ENCODE assay signal across 1 cellular context in the genomic region with DNA sequence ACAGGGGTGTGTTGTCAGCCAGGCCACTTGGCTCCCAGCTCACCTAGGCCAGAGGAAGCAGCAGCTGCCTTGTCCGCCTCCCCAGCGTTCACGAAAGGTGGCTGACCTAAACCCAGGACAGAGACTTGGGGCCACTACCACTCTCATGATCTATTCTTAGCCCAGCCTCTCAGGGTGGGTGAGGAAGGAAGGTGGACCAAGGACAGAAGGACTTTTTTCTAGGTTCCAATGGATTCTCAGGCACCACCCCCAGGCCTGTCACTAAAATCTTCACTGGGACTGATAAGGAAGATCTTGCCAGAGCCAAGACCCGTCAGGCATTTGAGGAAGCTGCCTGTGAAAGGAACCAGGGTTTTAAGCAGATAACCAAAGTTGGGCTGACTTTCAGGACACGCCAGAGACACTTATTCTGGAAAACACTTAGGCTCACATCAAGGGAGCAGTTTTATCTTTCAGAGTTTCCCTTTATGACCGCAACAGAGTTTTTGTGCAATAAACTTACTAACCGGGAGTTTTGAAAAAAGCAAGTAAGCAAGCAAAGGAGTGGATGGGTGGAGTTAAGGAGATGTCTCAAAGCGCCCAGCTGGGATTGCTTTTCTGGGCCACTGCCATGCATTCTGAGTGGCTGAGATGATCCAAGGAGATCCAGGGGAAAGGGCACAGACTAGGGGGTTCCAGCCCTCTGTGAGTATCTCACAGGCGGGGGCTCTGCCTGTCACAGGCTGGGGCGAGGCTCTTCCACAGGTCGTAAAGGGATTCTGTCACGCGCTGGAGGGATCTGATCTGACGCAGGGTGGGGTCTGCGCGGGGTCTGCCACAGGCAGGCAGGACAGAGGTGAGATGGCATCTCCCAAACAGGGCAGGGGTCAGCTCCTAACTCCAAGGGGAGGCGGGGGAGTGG.
TF ChIP-seq lines count a peak whose summit lies in the region.

No MANE protein-coding gene starts in this region.

TF ChIP-seq in K562, 482 proteins besides CTCF, POLR2A, EP300 and RAD21 (continued from another document and continues in another):
- TF ChIP-seq, protein P1, sequence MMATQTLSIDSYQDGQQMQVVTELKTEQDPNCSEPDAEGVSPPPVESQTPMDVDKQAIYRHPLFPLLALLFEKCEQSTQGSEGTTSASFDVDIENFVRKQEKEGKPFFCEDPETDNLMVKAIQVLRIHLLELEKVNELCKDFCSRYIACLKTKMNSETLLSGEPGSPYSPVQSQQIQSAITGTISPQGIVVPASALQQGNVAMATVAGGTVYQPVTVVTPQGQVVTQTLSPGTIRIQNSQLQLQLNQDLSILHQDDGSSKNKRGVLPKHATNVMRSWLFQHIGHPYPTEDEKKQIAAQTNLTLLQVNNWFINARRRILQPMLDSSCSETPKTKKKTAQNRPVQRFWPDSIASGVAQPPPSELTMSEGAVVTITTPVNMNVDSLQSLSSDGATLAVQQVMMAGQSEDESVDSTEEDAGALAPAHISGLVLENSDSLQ (IDR thresholded peaks at IDR 0.05), result peak; percentile 86
- TF ChIP-seq GATAD2A (IDR thresholded peaks at IDR 0.05), result no peak
- TF ChIP-seq, protein P2, sequence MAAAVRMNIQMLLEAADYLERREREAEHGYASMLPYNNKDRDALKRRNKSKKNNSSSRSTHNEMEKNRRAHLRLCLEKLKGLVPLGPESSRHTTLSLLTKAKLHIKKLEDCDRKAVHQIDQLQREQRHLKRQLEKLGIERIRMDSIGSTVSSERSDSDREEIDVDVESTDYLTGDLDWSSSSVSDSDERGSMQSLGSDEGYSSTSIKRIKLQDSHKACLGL (CRISPR knock-in tag; IDR thresholded peaks at IDR 0.05; ENCODE audit: borderline replicate concordance, poor library complexity, severe bottlenecking), result no peak
- TF ChIP-seq, protein P3, sequence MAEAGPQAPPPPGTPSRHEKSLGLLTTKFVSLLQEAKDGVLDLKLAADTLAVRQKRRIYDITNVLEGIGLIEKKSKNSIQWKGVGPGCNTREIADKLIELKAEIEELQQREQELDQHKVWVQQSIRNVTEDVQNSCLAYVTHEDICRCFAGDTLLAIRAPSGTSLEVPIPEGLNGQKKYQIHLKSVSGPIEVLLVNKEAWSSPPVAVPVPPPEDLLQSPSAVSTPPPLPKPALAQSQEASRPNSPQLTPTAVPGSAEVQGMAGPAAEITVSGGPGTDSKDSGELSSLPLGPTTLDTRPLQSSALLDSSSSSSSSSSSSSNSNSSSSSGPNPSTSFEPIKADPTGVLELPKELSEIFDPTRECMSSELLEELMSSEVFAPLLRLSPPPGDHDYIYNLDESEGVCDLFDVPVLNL (CRISPR knock-in tag; IDR thresholded peaks at IDR 0.05; ENCODE audit: low read depth), result 0 out of 2 replicates have a peak, but pooled peaks have one; percentile 1
- TF ChIP-seq JUNB (CRISPR knock-in tag; conservative IDR thresholded peaks at IDR 0.05), result no peak
- TF ChIP-seq RUNX1 (IDR thresholded peaks at IDR 0.05; ENCODE audit: low read depth), result no peak
- TF ChIP-seq, protein P4, sequence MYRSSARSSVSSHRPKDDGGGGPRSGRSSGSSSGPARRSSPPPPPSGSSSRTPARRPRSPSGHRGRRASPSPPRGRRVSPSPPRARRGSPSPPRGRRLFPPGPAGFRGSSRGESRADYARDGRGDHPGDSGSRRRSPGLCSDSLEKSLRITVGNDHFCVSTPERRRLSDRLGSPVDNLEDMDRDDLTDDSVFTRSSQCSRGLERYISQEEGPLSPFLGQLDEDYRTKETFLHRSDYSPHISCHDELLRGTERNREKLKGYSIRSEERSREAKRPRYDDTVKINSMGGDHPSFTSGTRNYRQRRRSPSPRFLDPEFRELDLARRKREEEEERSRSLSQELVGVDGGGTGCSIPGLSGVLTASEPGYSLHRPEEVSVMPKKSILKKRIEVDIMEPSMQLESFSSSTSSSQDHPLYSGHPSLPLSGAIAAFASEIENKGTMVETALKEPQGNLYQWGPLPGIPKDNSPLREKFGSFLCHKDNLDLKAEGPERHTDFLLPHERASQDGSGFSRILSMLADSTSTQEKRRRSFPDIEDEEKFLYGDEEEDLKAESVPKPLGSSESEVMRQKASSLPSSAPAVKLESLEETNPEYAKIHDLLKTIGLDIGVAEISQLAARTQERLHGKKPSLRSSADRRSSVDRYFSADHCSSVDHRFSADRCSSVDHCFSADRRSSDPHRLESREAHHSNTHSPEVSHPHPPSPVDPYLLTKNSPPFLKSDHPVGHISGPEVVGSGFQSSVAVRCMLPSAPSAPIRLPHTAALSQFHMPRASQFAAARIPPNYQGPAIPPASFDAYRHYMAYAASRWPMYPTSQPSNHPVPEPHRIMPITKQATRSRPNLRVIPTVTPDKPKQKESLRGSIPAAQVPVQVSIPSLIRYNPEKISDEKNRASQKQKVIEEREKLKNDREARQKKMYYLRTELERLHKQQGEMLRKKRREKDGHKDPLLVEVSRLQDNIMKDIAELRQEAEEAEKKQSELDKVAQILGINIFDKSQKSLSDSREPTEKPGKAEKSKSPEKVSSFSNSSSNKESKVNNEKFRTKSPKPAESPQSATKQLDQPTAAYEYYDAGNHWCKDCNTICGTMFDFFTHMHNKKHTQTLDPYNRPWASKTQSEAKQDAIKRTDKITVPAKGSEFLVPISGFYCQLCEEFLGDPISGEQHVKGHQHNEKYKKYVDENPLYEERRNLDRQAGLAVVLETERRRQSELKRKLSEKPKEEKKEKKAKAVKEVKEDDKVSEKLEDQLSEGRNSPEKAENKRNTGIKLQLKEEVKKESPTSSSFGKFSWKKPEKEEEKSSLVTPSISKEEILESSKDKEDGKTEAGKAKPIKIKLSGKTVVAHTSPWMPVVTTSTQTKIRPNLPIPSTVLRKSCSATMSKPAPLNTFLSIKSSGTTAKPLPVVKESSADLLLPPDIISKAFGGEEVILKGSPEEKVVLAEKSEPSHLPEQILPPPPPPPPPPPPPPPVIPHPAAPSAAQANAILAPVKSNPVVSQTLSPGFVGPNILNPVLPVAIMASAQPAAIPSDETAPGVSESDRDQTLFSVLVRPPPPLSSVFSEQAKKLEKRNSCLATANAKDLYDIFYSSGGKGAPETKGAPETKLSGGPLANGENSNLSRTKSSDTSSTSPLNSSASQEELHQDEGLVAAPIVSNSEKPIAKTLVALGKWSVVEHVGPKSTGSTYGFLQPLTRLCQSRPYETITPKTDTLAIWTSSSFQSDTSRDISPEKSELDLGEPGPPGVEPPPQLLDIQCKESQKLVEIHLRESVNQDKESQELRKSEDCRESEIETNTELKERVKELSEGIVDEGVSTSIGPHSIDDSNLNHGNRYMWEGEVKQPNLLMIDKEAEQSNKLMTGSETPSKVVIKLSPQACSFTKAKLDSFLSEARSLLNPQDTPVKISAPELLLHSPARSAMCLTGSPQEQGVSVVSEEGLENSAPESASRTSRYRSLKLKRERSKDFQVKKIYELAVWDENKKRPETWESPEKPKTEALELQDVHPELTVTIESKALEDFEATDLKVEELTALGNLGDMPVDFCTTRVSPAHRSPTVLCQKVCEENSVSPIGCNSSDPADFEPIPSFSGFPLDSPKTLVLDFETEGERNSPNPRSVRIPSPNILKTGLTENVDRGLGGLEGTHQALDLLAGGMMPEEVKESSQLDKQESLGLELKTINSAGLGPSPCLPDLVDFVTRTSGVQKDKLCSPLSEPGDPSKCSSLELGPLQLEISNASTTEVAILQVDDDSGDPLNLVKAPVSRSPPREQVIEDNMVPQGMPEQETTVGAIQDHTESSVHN (IDR thresholded peaks at IDR 0.05; ENCODE audit: borderline replicate concordance in 1 of 2, low read depth in 1 of 2), result no peak
- no peak for TF ChIP-seq JUND (IDR thresholded peaks at IDR 0.05; ENCODE audit: borderline replicate concordance, low read depth, low read length)
- no peak for TF ChIP-seq JUND (tag; IDR thresholded peaks at IDR 0.05; ENCODE audit: borderline replicate concordance, low read depth, low read length)
- TF ChIP-seq BCOR (IDR thresholded peaks at IDR 0.05), result no peak
- TF ChIP-seq DPF2 (IDR thresholded peaks at IDR 0.05), result 0 out of 2 replicates have a peak, but pooled peaks have one; percentile 26
- TF ChIP-seq, protein P5, sequence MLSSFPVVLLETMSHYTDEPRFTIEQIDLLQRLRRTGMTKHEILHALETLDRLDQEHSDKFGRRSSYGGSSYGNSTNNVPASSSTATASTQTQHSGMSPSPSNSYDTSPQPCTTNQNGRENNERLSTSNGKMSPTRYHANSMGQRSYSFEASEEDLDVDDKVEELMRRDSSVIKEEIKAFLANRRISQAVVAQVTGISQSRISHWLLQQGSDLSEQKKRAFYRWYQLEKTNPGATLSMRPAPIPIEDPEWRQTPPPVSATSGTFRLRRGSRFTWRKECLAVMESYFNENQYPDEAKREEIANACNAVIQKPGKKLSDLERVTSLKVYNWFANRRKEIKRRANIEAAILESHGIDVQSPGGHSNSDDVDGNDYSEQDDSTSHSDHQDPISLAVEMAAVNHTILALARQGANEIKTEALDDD (IDR thresholded peaks at IDR 0.05), result peak; percentile 63; the same call in 1 of the 2 replicates
- TF ChIP-seq, protein P6, sequence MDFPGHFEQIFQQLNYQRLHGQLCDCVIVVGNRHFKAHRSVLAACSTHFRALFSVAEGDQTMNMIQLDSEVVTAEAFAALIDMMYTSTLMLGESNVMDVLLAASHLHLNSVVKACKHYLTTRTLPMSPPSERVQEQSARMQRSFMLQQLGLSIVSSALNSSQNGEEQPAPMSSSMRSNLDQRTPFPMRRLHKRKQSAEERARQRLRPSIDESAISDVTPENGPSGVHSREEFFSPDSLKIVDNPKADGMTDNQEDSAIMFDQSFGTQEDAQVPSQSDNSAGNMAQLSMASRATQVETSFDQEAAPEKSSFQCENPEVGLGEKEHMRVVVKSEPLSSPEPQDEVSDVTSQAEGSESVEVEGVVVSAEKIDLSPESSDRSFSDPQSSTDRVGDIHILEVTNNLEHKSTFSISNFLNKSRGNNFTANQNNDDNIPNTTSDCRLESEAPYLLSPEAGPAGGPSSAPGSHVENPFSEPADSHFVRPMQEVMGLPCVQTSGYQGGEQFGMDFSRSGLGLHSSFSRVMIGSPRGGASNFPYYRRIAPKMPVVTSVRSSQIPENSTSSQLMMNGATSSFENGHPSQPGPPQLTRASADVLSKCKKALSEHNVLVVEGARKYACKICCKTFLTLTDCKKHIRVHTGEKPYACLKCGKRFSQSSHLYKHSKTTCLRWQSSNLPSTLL (IDR thresholded peaks at IDR 0.05), result no peak
- no peak for TF ChIP-seq HDGF (IDR thresholded peaks at IDR 0.05)
- TF ChIP-seq IFI16 (CRISPR knock-in tag; IDR thresholded peaks at IDR 0.05), result no peak
- TF ChIP-seq L3MBTL2 (IDR thresholded peaks at IDR 0.05), result no peak
- no peak for TF ChIP-seq ETV6 (IDR thresholded peaks at IDR 0.05; ENCODE audit: borderline replicate concordance in 1 of 2, low read depth in 2 of 2, low read length in 1 of 2)
- TF ChIP-seq ETV6 (CRISPR knock-in tag; IDR thresholded peaks at IDR 0.05; ENCODE audit: borderline replicate concordance), result no peak
- no peak for TF ChIP-seq XRCC3 (IDR thresholded peaks at IDR 0.05)
- peak; percentile 53; the same call in 1 of the 2 replicates for TF ChIP-seq CEBPB (tag; IDR thresholded peaks at IDR 0.05)
- TF ChIP-seq TSC22D4 (tag; IDR thresholded peaks at IDR 0.05), result no peak
- TF ChIP-seq RBM34 (IDR thresholded peaks at IDR 0.05; ENCODE audit: borderline replicate concordance, insufficient read depth, low read length), result no peak
- no peak for TF ChIP-seq NFRKB (IDR thresholded peaks at IDR 0.05; ENCODE audit: low read depth)
- no peak for TF ChIP-seq NR2F6 (CRISPR knock-in tag; IDR thresholded peaks at IDR 0.05)
- no peak for TF ChIP-seq ZNF77 (CRISPR knock-in tag; IDR thresholded peaks at IDR 0.05)
- TF ChIP-seq, protein P7, sequence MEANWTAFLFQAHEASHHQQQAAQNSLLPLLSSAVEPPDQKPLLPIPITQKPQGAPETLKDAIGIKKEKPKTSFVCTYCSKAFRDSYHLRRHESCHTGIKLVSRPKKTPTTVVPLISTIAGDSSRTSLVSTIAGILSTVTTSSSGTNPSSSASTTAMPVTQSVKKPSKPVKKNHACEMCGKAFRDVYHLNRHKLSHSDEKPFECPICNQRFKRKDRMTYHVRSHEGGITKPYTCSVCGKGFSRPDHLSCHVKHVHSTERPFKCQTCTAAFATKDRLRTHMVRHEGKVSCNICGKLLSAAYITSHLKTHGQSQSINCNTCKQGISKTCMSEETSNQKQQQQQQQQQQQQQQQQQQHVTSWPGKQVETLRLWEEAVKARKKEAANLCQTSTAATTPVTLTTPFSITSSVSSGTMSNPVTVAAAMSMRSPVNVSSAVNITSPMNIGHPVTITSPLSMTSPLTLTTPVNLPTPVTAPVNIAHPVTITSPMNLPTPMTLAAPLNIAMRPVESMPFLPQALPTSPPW (CRISPR knock-in tag; IDR thresholded peaks at IDR 0.05), result no peak
- no peak for TF ChIP-seq CEBPG (CRISPR knock-in tag; IDR thresholded peaks at IDR 0.05)
- TF ChIP-seq CEBPG (tag; conservative IDR thresholded peaks at IDR 0.05 in 1 of 2, IDR thresholded peaks at IDR 0.05 in 1 of 2), result 0 out of 4 replicates have a peak, but pooled peaks of 1 of the 2 experiments have one; percentile 9
- TF ChIP-seq ZBTB1 (CRISPR knock-in tag; IDR thresholded peaks at IDR 0.05; ENCODE audit: borderline replicate concordance, low read depth), result no peak
- TF ChIP-seq NCOA6 (IDR thresholded peaks at IDR 0.05), result no peak
- no peak for TF ChIP-seq SREBF2 (CRISPR knock-in tag; IDR thresholded peaks at IDR 0.05)
- no peak for TF ChIP-seq HNRNPK (IDR thresholded peaks at IDR 0.05; ENCODE audit: low read depth, low read length, poor library complexity, severe bottlenecking)
- peak; percentile 19; the same call in 1 of the 2 replicates for TF ChIP-seq CREM (IDR thresholded peaks at IDR 0.05; ENCODE audit: low read depth)
- TF ChIP-seq, protein P8, sequence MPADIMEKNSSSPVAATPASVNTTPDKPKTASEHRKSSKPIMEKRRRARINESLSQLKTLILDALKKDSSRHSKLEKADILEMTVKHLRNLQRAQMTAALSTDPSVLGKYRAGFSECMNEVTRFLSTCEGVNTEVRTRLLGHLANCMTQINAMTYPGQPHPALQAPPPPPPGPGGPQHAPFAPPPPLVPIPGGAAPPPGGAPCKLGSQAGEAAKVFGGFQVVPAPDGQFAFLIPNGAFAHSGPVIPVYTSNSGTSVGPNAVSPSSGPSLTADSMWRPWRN (IDR thresholded peaks at IDR 0.05; ENCODE audit: low read depth), result no peak
- TF ChIP-seq SIRT6 (IDR thresholded peaks at IDR 0.05; ENCODE audit: low read depth, low read length), result no peak
- TF ChIP-seq SIN3A (IDR thresholded peaks at IDR 0.05; ENCODE audit: borderline replicate concordance in 2 of 2, control insufficient read depth in 1 of 2, low read depth in 2 of 2, low read length in 2 of 2), result no peak
- TF ChIP-seq ETV5 (CRISPR knock-in tag; IDR thresholded peaks at IDR 0.05; ENCODE audit: low read depth), result no peak
- no peak for TF ChIP-seq BRD9 (IDR thresholded peaks at IDR 0.05; ENCODE audit: low read depth, partially characterized antibody)
- TF ChIP-seq KDM4B (IDR thresholded peaks at IDR 0.05; ENCODE audit: borderline replicate concordance in 2 of 2, low read depth in 1 of 2), result no peak
- no peak for TF ChIP-seq ZNF699 (CRISPR knock-in tag; IDR thresholded peaks at IDR 0.05; ENCODE audit: insufficient replicate concordance)
- no peak for TF ChIP-seq ZNF184 (CRISPR knock-in tag; IDR thresholded peaks at IDR 0.05)
